ENCODE assay signal across 1 cellular context in the genomic region with DNA sequence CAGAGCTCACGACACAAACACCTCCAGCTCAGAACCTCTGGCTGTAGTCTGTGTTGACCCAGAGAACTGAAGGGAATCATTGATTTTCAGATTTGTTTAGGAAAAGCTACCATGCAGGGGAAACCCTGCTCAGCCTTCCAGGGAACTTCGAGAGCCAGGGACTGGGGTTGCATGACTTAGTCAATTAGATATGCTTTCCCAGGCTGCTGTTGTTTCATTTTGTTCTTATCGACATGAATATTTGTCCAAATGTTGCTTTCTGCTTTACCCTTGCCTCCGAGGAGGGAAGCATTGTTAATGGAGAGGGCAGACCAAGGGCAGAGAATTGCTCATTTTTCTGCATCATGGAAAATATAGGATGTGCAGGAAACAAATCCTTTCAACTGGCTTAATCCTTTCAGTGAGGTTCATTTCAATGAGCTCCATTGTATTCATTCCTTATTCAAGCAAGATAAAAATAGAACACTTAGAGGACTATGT.
TF ChIP-seq lines count a peak whose summit lies in the region.

No MANE protein-coding gene starts in this region.

TF ChIP-seq in IMR-90, 13 proteins besides CTCF, POLR2A, EP300 and RAD21 (continued from another document):
- TF ChIP-seq CEBPB (IDR thresholded peaks at IDR 0.05; ENCODE audit: low read depth, low read length) = no peak
- no peak for TF ChIP-seq FOS (IDR thresholded peaks at IDR 0.05; ENCODE audit: low read depth, low read length)
- no peak for TF ChIP-seq RCOR1 (IDR thresholded peaks at IDR 0.05; ENCODE audit: insufficient replicate concordance, low read length)
- no peak for TF ChIP-seq MXI1 (IDR thresholded peaks at IDR 0.05; ENCODE audit: borderline replicate concordance, low read depth, low read length)
